In the genomic region with DNA sequence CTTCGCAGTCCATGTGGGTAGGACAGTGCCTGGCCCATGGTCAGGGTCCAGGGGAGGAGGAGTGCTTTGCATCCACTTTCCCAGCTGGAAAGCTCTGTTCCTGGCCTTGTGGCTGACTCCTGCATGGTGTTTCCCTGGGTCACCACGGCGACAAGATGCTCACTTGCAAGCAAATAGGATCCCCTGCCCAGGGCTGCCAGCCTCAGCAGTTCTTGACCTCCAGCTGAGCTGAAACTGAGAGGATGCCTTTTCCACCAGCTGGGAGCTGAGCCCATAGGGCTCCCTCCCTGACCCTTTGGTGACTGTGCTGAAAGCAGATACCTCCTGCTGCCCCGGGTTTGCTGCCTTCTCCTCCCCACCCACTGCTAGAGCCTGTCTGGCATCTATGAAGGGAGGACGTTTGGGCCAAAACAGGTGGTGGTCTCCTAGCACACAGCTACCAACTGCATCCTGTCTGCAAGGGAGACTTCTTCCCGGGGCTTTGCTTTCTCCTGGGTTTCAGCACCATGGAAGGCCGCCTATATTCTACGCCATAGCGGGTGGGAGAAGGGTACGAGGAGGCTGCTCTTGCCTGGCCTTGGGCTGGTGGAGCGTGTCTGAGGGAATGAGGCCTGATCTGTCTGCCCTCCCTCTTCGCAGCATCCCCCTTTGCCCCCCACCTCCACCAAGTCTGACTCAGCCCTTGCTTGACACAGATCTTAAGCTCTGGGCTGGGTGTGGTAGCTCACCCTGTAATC, we compare ENCODE assay signal across 13 cellular contexts. TPM values are rescaled to one million over a fixed set of nuclear protein-coding genes. Genes with fewer than 3 reads are reported as not detected.
DNase-seq lines count a peak whose midpoint lies in the region; TF ChIP-seq lines count a peak whose summit lies in the region.
"Had no signal": no experiment of that assay in that cellular context is flagged by ENCODE, and none has a peak within 500 bp of the region (broad histone marks: within the 10 kb centered on the region; RNA-seq: fewer than 3 reads in every experiment).

No MANE protein-coding gene starts in this region.

- H3K4me1 Mint-ChIP-seq in neural progenitor cell (peaks cover 23% of the 10 kb centered on the region), CD14-positive monocyte (peaks cover 1% of the 10 kb centered on the region)

- H3K4me1 ChIP-seq in MM.1S (ENCODE audit: low read length) (no peaks in the 10 kb centered on the region), neural progenitor cell (no peaks in the 10 kb centered on the region)
- H3K4me1 ChIP-seq: Peyer's patch had no signal

- no peaks in the 10 kb centered on the region for H3K79me2 ChIP-seq in MM.1S (ENCODE audit: low read length)
- H3K79me2 ChIP-seq in neural progenitor cell (ENCODE audit: low read depth), result no peaks in the 10 kb centered on the region

- H3K27ac Mint-ChIP-seq in neural progenitor cell (peak overlapping the region; percentile 95), CD14-positive monocyte (no peak overlapping the region)

- H3K9me2 ChIP-seq in MM.1S (replicated peaks; ENCODE audit: insufficient read depth, low read length), result no peaks in the 10 kb centered on the region

- H3F3A ChIP-seq in MM.1S (ENCODE audit: insufficient read depth, low read length), result no peaks in the 10 kb centered on the region
- no peaks in the 10 kb centered on the region for H3F3A ChIP-seq in neural progenitor cell (ENCODE audit: low read depth)

- H3K36me3 Mint-ChIP-seq in neural progenitor cell, result peaks cover 4% of the 10 kb centered on the region
- peaks cover 5 to 7% of the 10 kb centered on the region in 2 donors for H3K36me3 Mint-ChIP-seq in CD14-positive monocyte

- TF ChIP-seq CTCF in MM.1S (IDR thresholded peaks at IDR 0.05; ENCODE audit: low read length), result no peak
- TF ChIP-seq CTCF in neural progenitor cell (IDR thresholded peaks at IDR 0.05), result no peak
- TF ChIP-seq CTCF in CD14-positive monocyte (IDR thresholded peaks at IDR 0.05), result no peak

- H3K9me3 ChIP-seq in MM.1S (replicated peaks; ENCODE audit: insufficient read depth, low read length), result no peaks in the 10 kb centered on the region
- H3K9me3 ChIP-seq in neural progenitor cell (ENCODE audit: low read depth), result no peaks in the 10 kb centered on the region
- H3K9me3 ChIP-seq: Peyer's patch had no signal

- DNase-seq in COLO668 (lab: John Stamatoyannopoulos, UW; ENCODE audit: unreplicated experiment) (peak; percentile 11), MM.1S (peak; percentile 24), dermis blood vessel endothelial cell (peak; percentile 35), neural progenitor cell (ENCODE audit: low spot score) (peak; percentile 33), NCI-H774 (lab: John Stamatoyannopoulos, UW) (no peak), occipital lobe (lab: John Stamatoyannopoulos, UW) (no peak), NCI-H1105 treated with DMSO at 0.1 percent for 48 hours (lab: John Stamatoyannopoulos, UW) (no peak), CD14-positive monocyte (ENCODE audit: low spot score) (no peak)
- DNase-seq: activated CD4-positive, alpha-beta T cell treated with anti-CD3 and anti-CD28 coated beads for 48 hours; activated naive CD4-positive, alpha-beta T cell treated with anti-CD3 and anti-CD28 coated beads, Interleukin-2, amount 50 U/mL, for 16 hours; NCI-H146; Peyer's patch had no signal

- H3K4me3 ChIP-seq in MM.1S (ENCODE audit: low read length) (no peak overlapping the region), neural progenitor cell (no peak overlapping the region)
- H3K4me3 ChIP-seq: Peyer's patch had no signal

- H3K36me3 ChIP-seq in MM.1S (replicated peaks; ENCODE audit: insufficient read depth, low read length) (no peaks in the 10 kb centered on the region), neural progenitor cell (no peaks in the 10 kb centered on the region)
- H3K36me3 ChIP-seq: Peyer's patch had no signal

- H3K4me3 Mint-ChIP-seq in neural progenitor cell (no peak overlapping the region), CD14-positive monocyte (no peak overlapping the region)

- intact Hi-C loops in CD14-positive monocyte (cut with micrococcal nuclease), result no loop called here

- H3K9ac ChIP-seq in MM.1S (ENCODE audit: low read length) (no peak overlapping the region), neural progenitor cell (no peak overlapping the region)

- H3K9me3 Mint-ChIP-seq in neural progenitor cell, result peaks cover 5% of the 10 kb centered on the region
- peaks cover 0 to 5% (median 0%) of the 10 kb centered on the region in 7 donors for H3K9me3 Mint-ChIP-seq in CD14-positive monocyte

- H2AFZ ChIP-seq in MM.1S (ENCODE audit: low read length) (no peak overlapping the region), neural progenitor cell (replicated peaks) (no peak overlapping the region)

- H3K27ac ChIP-seq in MM.1S (ENCODE audit: low read length), result no peak overlapping the region
- H3K27ac ChIP-seq in neural progenitor cell, result no peak overlapping the region
- H3K27ac ChIP-seq: Peyer's patch had no signal

- H3K4me2 ChIP-seq in MM.1S (ENCODE audit: low read depth, low read length), result no peak overlapping the region
- no peak overlapping the region for H3K4me2 ChIP-seq in neural progenitor cell

- no peaks in the 10 kb centered on the region for H3K27me3 ChIP-seq in MM.1S (replicated peaks; ENCODE audit: insufficient read depth, low read length)
- H3K27me3 ChIP-seq in neural progenitor cell, result no peaks in the 10 kb centered on the region
- H3K27me3 ChIP-seq: Peyer's patch had no signal

- H4K20me1 ChIP-seq in MM.1S (ENCODE audit: insufficient read depth, low read length), result no peaks in the 10 kb centered on the region
- H4K20me1 ChIP-seq in neural progenitor cell (ENCODE audit: low read depth), result no peaks in the 10 kb centered on the region

- H3K27me3 Mint-ChIP-seq in neural progenitor cell (ENCODE audit: insufficient read depth, low read depth) (peaks cover 2% of the 10 kb centered on the region), CD14-positive monocyte (ENCODE audit: low read depth in 3 of 3) (no peaks in the 10 kb centered on the region)

RNA-seq across cellular contexts. Expression of a gene that starts 34.4 kb away (rescaled TPM):
- 63.4 and 78.1 TPM in 2 replicates for total RNA-seq in dermis blood vessel endothelial cell
- 4.7 and 15.7 TPM in 2 replicates for total RNA-seq in neural progenitor cell (ENCODE audit: low replicate concordance)
- 1.1 TPM for total RNA-seq in occipital lobe
- 10 to 100 TPM; 17.2 to 20.0 TPM for polyA plus RNA-seq in CD14-positive monocyte

RNA-seq across cellular contexts. Expression of a gene that starts 34.9 kb away (rescaled TPM):
- total RNA-seq in dermis blood vessel endothelial cell (95.5 and 102 TPM in 2 replicates), neural progenitor cell (ENCODE audit: low replicate concordance) (127 and 216 TPM in 2 replicates), occipital lobe (55.4 TPM)
- polyA plus RNA-seq in CD14-positive monocyte, result 10 to 100 TPM; 23.2 to 29.2 TPM

RNA-seq across cellular contexts. Expression of a gene that starts 39.5 kb away (rescaled TPM):
- total RNA-seq in dermis blood vessel endothelial cell, result 0.34 and 1.1 TPM in 2 replicates
- not detected in 2 replicates for total RNA-seq in neural progenitor cell (ENCODE audit: low replicate concordance)
- total RNA-seq in occipital lobe, result not detected
- not detected for polyA plus RNA-seq in CD14-positive monocyte
- total RNA-seq: Peyer's patch had no signal

RNA-seq across cellular contexts. Expression of a gene that starts 51.1 kb away (rescaled TPM):
- total RNA-seq in dermis blood vessel endothelial cell, result 0.85 and 0.88 TPM in 2 replicates
- 0.17 and 1.2 TPM in 2 replicates for total RNA-seq in neural progenitor cell (ENCODE audit: low replicate concordance)
- total RNA-seq in occipital lobe, result 0.62 TPM
- not detected for polyA plus RNA-seq in CD14-positive monocyte

RNA-seq across cellular contexts. Expression of a gene that starts 56.4 kb away (rescaled TPM):
- 0.09 and 0.34 TPM in 2 replicates for total RNA-seq in dermis blood vessel endothelial cell
- not detected in 2 replicates for total RNA-seq in neural progenitor cell (ENCODE audit: low replicate concordance)
- total RNA-seq in occipital lobe, result not detected
- not detected for polyA plus RNA-seq in CD14-positive monocyte
- total RNA-seq: kidney epithelial cell, Peyer's patch had no signal

Comparison
In these comparisons a context has a peak if more than half of its experiments do, and no peak if none do; other contexts are left out.
1. DNase-seq: peak in COLO668 (single experiment), MM.1S (single experiment), dermis blood vessel endothelial cell (single experiment) and neural progenitor cell (single experiment); none in NCI-H774 (single experiment), occipital lobe (single experiment), NCI-H1105 treated with DMSO at 0.1 percent for 48 hours (single experiment) and CD14-positive monocyte (single experiment).